12 cellular contexts compared by ENCODE assay signal in the genomic region with DNA sequence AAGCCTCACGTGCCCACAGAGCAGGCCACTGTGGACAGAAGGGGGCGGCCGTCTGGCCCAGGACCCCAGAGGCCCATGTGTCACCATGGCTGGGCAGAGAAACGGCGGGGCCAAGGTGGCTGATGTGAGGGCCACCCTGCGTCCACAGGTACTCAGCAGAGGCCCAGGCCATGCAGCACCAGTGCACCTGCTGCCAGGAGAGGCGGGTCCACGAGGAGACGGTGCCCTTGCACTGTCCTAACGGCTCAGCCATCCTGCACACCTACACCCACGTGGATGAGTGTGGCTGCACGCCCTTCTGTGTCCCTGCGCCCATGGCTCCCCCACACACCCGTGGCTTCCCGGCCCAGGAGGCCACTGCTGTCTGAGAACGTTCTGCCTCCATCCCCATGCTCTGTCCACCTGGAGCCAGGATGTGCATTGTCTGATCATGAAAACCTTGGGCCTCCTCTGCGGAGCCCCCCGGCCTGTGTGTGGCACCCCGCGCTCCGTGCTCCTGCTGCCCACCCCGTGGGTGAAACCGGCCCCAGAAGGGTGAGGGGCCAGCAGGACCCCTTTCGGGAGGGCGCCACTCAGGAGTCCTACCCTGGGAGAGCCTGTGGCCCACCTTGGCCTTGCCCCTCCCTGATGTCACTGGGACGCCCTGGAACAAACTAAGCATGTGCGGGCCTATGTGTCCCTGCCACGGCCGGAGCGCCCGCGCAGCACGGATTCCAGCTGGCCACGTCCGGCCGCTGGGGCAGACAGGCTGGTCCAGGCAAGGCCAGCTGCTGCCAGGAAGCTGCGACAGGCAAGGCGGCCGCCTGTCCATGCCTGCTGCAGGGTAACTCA. TPM values are rescaled to one million over a fixed set of nuclear protein-coding genes. Genes with fewer than 3 reads are reported as not detected.
DNase-seq lines count a peak whose midpoint lies in the region; ATAC-seq and TF ChIP-seq lines count a peak whose summit lies in the region.
"Had no signal": no experiment of that assay in that cellular context is flagged by ENCODE, and none has a peak within 500 bp of the region (broad histone marks: within the 10 kb centered on the region; RNA-seq: fewer than 3 reads in every experiment).

No MANE protein-coding gene starts in this region.

- POLR2A ChIA-PET in CD8-positive, alpha-beta T cell (lab: Charles Lee) = interaction anchor here (1.2 to 1.8 kb wide), 4 partner anchors 48 to 418 kb away, joined by 4 to 14 read pairs (median 4); partner anchors contain the start of genes BRSK2, TOLLIP and TSPAN4

- H3K9ac ChIP-seq in Karpas-422 (ENCODE audit: low read length) (peak overlapping the region; percentile 72), mammary epithelial cell (ENCODE audit: insufficient read depth, low read length) (peak overlapping the region; percentile 10)

- H3K27me3 Mint-ChIP-seq in CD8-positive, alpha-beta T cell (ENCODE audit: low read depth) = no peaks in the 10 kb centered on the region

- TF ChIP-seq CTCF in CD8-positive, alpha-beta T cell (IDR thresholded peaks at IDR 0.05) = no peak
- no peak for TF ChIP-seq CTCF in mammary epithelial cell (conservative IDR thresholded peaks at IDR 0.05 in 1 of 2, IDR thresholded peaks at IDR 0.05 in 1 of 2; ENCODE audit: extremely low read depth in 1 of 2, insufficient read depth in 1 of 2, low read depth in 1 of 2, low read length in 2 of 2)
- TF ChIP-seq CTCF in osteoblast (IDR thresholded peaks at IDR 0.05; ENCODE audit: extremely low read depth, low read depth, low read length) = no peak
- no peak for TF ChIP-seq CTCF in GM10266 (IDR thresholded peaks at IDR 0.05; ENCODE audit: control insufficient read depth, insufficient read depth, low read depth, missing control alignments)
- TF ChIP-seq CTCF in foreskin keratinocyte (conservative IDR thresholded peaks at IDR 0.05) = no peak

- no peaks in the 10 kb centered on the region for H3K36me3 ChIP-seq in CD8-positive, alpha-beta T cell (ENCODE audit: insufficient read depth, low read length)
- H3K36me3 ChIP-seq in Karpas-422 (ENCODE audit: insufficient read depth, low read length) (no peaks in the 10 kb centered on the region), mammary epithelial cell (ENCODE audit: insufficient read depth, low read length) (no peaks in the 10 kb centered on the region), osteoblast (ENCODE audit: insufficient read depth, low read length) (no peaks in the 10 kb centered on the region)

- no peaks in the 10 kb centered on the region for H3K27me3 ChIP-seq in CD8-positive, alpha-beta T cell (ENCODE audit: insufficient read depth, low read length)
- no peaks in the 10 kb centered on the region for H3K27me3 ChIP-seq in Karpas-422 (ENCODE audit: low read length)
- H3K27me3 ChIP-seq in mammary epithelial cell (ENCODE audit: insufficient read depth, low read length) = no peaks in the 10 kb centered on the region
- H3K27me3 ChIP-seq in osteoblast (ENCODE audit: insufficient read depth, low read length) = no peaks in the 10 kb centered on the region
- no peaks in the 10 kb centered on the region for H3K27me3 ChIP-seq in foreskin keratinocyte
- H3K27me3 ChIP-seq: testis had no signal

- peaks cover 18% of the 10 kb centered on the region for H3K4me1 Mint-ChIP-seq in CD8-positive, alpha-beta T cell (ENCODE audit: low read depth)

- H3K9me3 Mint-ChIP-seq in CD8-positive, alpha-beta T cell = peaks cover 7% of the 10 kb centered on the region

- H3K4me1 ChIP-seq in CD8-positive, alpha-beta T cell (ENCODE audit: insufficient read depth, low read length) = peaks cover 18% of the 10 kb centered on the region
- H3K4me1 ChIP-seq in Karpas-422 (ENCODE audit: low read length) = peaks cover 16% of the 10 kb centered on the region
- peaks cover 18% of the 10 kb centered on the region for H3K4me1 ChIP-seq in mammary epithelial cell (ENCODE audit: insufficient read depth, low read length)
- peaks cover 5% of the 10 kb centered on the region for H3K4me1 ChIP-seq in osteoblast (ENCODE audit: insufficient read depth, low read length)
- H3K4me1 ChIP-seq in foreskin keratinocyte = no peaks in the 10 kb centered on the region

- no peaks in the 10 kb centered on the region for H3K9me2 ChIP-seq in Karpas-422 (replicated peaks; ENCODE audit: insufficient read depth, low read length)

- H3K4me3 Mint-ChIP-seq in CD8-positive, alpha-beta T cell = peak overlapping the region; percentile 86

- H3K4me3 ChIP-seq in CD8-positive, alpha-beta T cell (ENCODE audit: low read depth, low read length) = peak overlapping the region; percentile 58
- H3K4me3 ChIP-seq in Karpas-422 (ENCODE audit: low read length) (peak overlapping the region; percentile 66), mammary epithelial cell (replicated peaks in 1 of 3; ENCODE audit: insufficient read depth in 1 of 3, low read depth in 2 of 3, low read length in 3 of 3) (peak overlapping the region in 1 of 3 experiments; percentile 56), osteoblast (ENCODE audit: insufficient read depth, low read length) (no peak overlapping the region)
- H3K4me3 ChIP-seq: testis had no signal

- no peak overlapping the region for H2AFZ ChIP-seq in Karpas-422 (ENCODE audit: low read length)
- peak overlapping the region; percentile 84 for H2AFZ ChIP-seq in mammary epithelial cell (ENCODE audit: low read depth, low read length)
- H2AFZ ChIP-seq in osteoblast (ENCODE audit: low read length) = no peak overlapping the region

- H3K4me2 ChIP-seq in Karpas-422 (ENCODE audit: low read depth, low read length, poor library complexity, severe bottlenecking) (peak overlapping the region; percentile 67), mammary epithelial cell (ENCODE audit: insufficient read depth, low read depth, low read length) (peak overlapping the region; percentile 95), osteoblast (ENCODE audit: insufficient read depth, low read length) (peak overlapping the region; percentile 93)

- dilution Hi-C loops in mammary epithelial cell (cut with HindIII; ENCODE audit: low sequenced_read_pairs) = loop anchor here (10.0 kb wide), 1 partner anchor 163 kb away; no protein-coding TSS in a partner anchor

- H3K27ac Mint-ChIP-seq in CD8-positive, alpha-beta T cell = no peak overlapping the region

- no peaks in the 10 kb centered on the region for H3K36me3 Mint-ChIP-seq in CD8-positive, alpha-beta T cell

- in situ Hi-C loops in mammary epithelial cell (cut with MboI; ENCODE audit: low sequenced_read_pairs in 2 of 2) = no loop called here

- WGBS in mammary epithelial cell (ENCODE audit: low coverage, missing lambda C conversion rate) = 97% methylated on average over 17 of the region's 39 CpGs

- H3K79me2 ChIP-seq in Karpas-422 (ENCODE audit: low read length) (no peaks in the 10 kb centered on the region), mammary epithelial cell (ENCODE audit: insufficient read depth, low read length) (no peaks in the 10 kb centered on the region), osteoblast (ENCODE audit: insufficient read depth, low read length) (no peaks in the 10 kb centered on the region)

- no peak for DNase-seq in CD8-positive, alpha-beta T cell
- no peak for DNase-seq in Karpas-422
- DNase-seq in mammary epithelial cell = no peak
- no peak for DNase-seq in osteoblast (ENCODE audit: insufficient read length, low spot score, missing footprints)
- no peak for DNase-seq in GM10266 (ENCODE audit: extremely low spot score)
- DNase-seq in foreskin keratinocyte = no peak
- no peak for DNase-seq in HuH-7 (ENCODE audit: low spot score)
- DNase-seq: dermis blood vessel endothelial cell, DMS79, testis had no signal

- H3K9me3 ChIP-seq in CD8-positive, alpha-beta T cell (ENCODE audit: low read length) = no peaks in the 10 kb centered on the region
- no peaks in the 10 kb centered on the region; the same call in 1 of the 2 replicates for H3K9me3 ChIP-seq in Karpas-422 (ENCODE audit: low read length)
- H3K9me3 ChIP-seq in mammary epithelial cell (replicated peaks; ENCODE audit: insufficient read depth, low read length) = peaks cover 2% of the 10 kb centered on the region
- H3K9me3 ChIP-seq in osteoblast (ENCODE audit: low read depth, low read length) = no peaks in the 10 kb centered on the region
- H3K9me3 ChIP-seq: testis had no signal

- ATAC-seq in CD8-positive, alpha-beta T cell = no peak
- ATAC-seq in foreskin keratinocyte = no peak
- no peak for ATAC-seq in GM18519 (IDR thresholded peaks at IDR 0.05; ENCODE audit: low FRiP score, unreplicated experiment)

- BruUV-seq in mammary epithelial cell (replicated peaks; lab: Mats Ljungman, UMichigan) = no TSS peak

- CTCF ChIA-PET in CD8-positive, alpha-beta T cell (lab: Charles Lee) = interaction anchor here (1.3 kb wide), 1 partner anchor 314 kb away, joined by 4 read pairs; no protein-coding TSS in a partner anchor
- CTCF ChIA-PET in mammary epithelial cell (lab: Charles Lee; ENCODE audit: low non-redundant PET) = no interaction called here

- intact Hi-C loops in CD8-positive, alpha-beta T cell (cut with DNase I, micrococcal nuclease) = loop anchor here (1.0 to 5.0 kb wide), 5 partner anchors 48 to 311 kb away; partner anchors contain the start of genes DUSP8 (in 2 of the 2), TOLLIP (in 2 of the 2) and BRSK2 (in 1 of the 2)
- intact Hi-C loops in mammary epithelial cell (cut with micrococcal nuclease) = loop anchor here (10.0 kb wide), 1 partner anchor 123 kb away; the partner anchor contains the start of gene BRSK2

- H3K27ac ChIP-seq in CD8-positive, alpha-beta T cell (ENCODE audit: low read depth, low read length) = no peak overlapping the region
- H3K27ac ChIP-seq in Karpas-422 (ENCODE audit: low read length) (no peak overlapping the region), mammary epithelial cell (ENCODE audit: insufficient read depth, low read depth, low read length) (no peak overlapping the region), osteoblast (ENCODE audit: low read depth, low read length) (peak overlapping the region; percentile 75), foreskin keratinocyte (no peak overlapping the region)

- H4K20me1 ChIP-seq in Karpas-422 (ENCODE audit: insufficient read depth, low read depth, low read length) (no peaks in the 10 kb centered on the region), mammary epithelial cell (ENCODE audit: insufficient read depth, low read length) (no peaks in the 10 kb centered on the region), osteoblast (ENCODE audit: insufficient read depth, low read length) (no peaks in the 10 kb centered on the region)

RNA-seq across cellular contexts. Expression of gene MUC5B, which starts 38.6 kb away (rescaled TPM):
- total RNA-seq in CD8-positive, alpha-beta T cell = not detected
- under 0.01 and 0.04 TPM in 2 replicates for total RNA-seq in Karpas-422 (2014; rRNA removed; shearing (Covaris generic); ENCODE audit: low replicate concordance)
- under 1 TPM; 0.02 to 0.17 TPM for total RNA-seq in mammary epithelial cell
- not detected for polyA plus RNA-seq in mammary epithelial cell
- polyA minus RNA-seq in mammary epithelial cell = not detected
- not detected in 2 replicates for total RNA-seq in osteoblast
- not detected in 2 replicates for total RNA-seq in foreskin keratinocyte
- not detected in 2 replicates for polyA plus RNA-seq in foreskin keratinocyte
- total RNA-seq: dermis blood vessel endothelial cell, LHCN-M2 had no signal

RNA-seq across cellular contexts. Expression of gene TOLLIP, which starts 48.0 kb away (rescaled TPM):
- total RNA-seq in CD8-positive, alpha-beta T cell = 10 to 100 TPM; 36.2 to 40.9 TPM
- total RNA-seq in Karpas-422 (2014; rRNA removed; shearing (Covaris generic); ENCODE audit: low replicate concordance) = 6.5 and 20.9 TPM in 2 replicates
- total RNA-seq in mammary epithelial cell (10 to 100 TPM; 49.3 to 78.4 TPM), osteoblast (30.8 and 35.9 TPM in 2 replicates), foreskin keratinocyte (34.2 and 37.3 TPM in 2 replicates)
- polyA plus RNA-seq in mammary epithelial cell (74.8 TPM), foreskin keratinocyte (44.5 and 52.5 TPM in 2 replicates)
- 36.3 TPM for polyA minus RNA-seq in mammary epithelial cell
